ENCODE assay signal across 8 cellular contexts in genomic region chr5:139651863-139652787, GRCh38. TPM values are rescaled to one million over a fixed set of nuclear protein-coding genes. Genes with fewer than 3 reads are reported as not detected.
DNase-seq lines count a peak whose midpoint lies in the region; ATAC-seq and TF ChIP-seq lines count a peak whose summit lies in the region.

No MANE protein-coding gene starts in this region.

- H3K9ac ChIP-seq in iPS-15b (ENCODE audit: low read depth, low read length), result no peak overlapping the region

- POLR2A ChIA-PET in CD8-positive, alpha-beta memory T cell (lab: Charles Lee), result interaction anchor here (0.6 to 2.5 kb wide), 5 partner anchors 14 to 91 kb away, joined by 3 to 18 read pairs (median 4); no protein-coding TSS in a partner anchor

- in situ Hi-C loops in brain microvascular endothelial cell (cut with HindIII; ENCODE audit: low pct_ligation_motif_present, low sequenced_read_pairs), result no loop called here

- H3K4me1 Mint-ChIP-seq in CD8-positive, alpha-beta memory T cell, result peaks cover 36 to 57% (median 48%) of the 10 kb centered on the region in 3 donors

- H3K9me3 Mint-ChIP-seq in CD8-positive, alpha-beta memory T cell, result no peaks in the 10 kb centered on the region

- H3K36me3 ChIP-seq in CD8-positive, alpha-beta memory T cell (ENCODE audit: insufficient read depth, low read length), result no peaks in the 10 kb centered on the region
- H3K36me3 ChIP-seq in brain microvascular endothelial cell (replicated peaks) (no peaks in the 10 kb centered on the region), iPS-15b (ENCODE audit: control insufficient read depth, insufficient read depth, low read length) (no peaks in the 10 kb centered on the region)

- peak overlapping the region; percentile 38 for H3K4me3 ChIP-seq in CD8-positive, alpha-beta memory T cell (ENCODE audit: low read length)
- peak overlapping the region; percentile 87 for H3K4me3 ChIP-seq in brain microvascular endothelial cell (ENCODE audit: low read depth, low read length)
- peak overlapping the region; percentile 75 for H3K4me3 ChIP-seq in iPS-15b (ENCODE audit: low read depth, low read length)
- peak overlapping the region; percentile 88 for H3K4me3 ChIP-seq in retinal pigment epithelial cell (ENCODE audit: low read length)

- H3K27ac Mint-ChIP-seq in CD8-positive, alpha-beta memory T cell, result peak overlapping the region; percentile 12 to 91 (median 78)

- TF ChIP-seq CTCF in brain microvascular endothelial cell (IDR thresholded peaks at IDR 0.05; ENCODE audit: low read depth, low read length, missing control alignments), result peak; percentile 2
- no peak for TF ChIP-seq CTCF in retinal pigment epithelial cell (conservative IDR thresholded peaks at IDR 0.05; ENCODE audit: low read depth, low read length)

- H3K9me3 ChIP-seq in CD8-positive, alpha-beta memory T cell (ENCODE audit: low read length), result no peaks in the 10 kb centered on the region
- H3K9me3 ChIP-seq in iPS-15b (ENCODE audit: control insufficient read depth, insufficient read depth, low read length), result no peaks in the 10 kb centered on the region

- H3K27me3 Mint-ChIP-seq in CD8-positive, alpha-beta memory T cell, result peaks cover 11 to 26% of the 10 kb centered on the region in 2 donors

- H3K27ac ChIP-seq in CD8-positive, alpha-beta memory T cell (ENCODE audit: low read depth, low read length), result no peak overlapping the region
- peak overlapping the region; percentile 91 for H3K27ac ChIP-seq in brain microvascular endothelial cell

- peak; percentile 50 to 82 (median 72) for DNase-seq in CD8-positive, alpha-beta memory T cell
- peak; percentile 33 to 59 for DNase-seq in SW 1271 (lab: John Stamatoyannopoulos, UW)
- peak; percentile 90 for DNase-seq in brain microvascular endothelial cell
- DNase-seq in retinal pigment epithelial cell (ENCODE audit: low read depth), result peak; percentile 70
- DNase-seq in central memory CD4-positive, alpha-beta T cell, result no peak

- H3K36me3 Mint-ChIP-seq in CD8-positive, alpha-beta memory T cell, result peaks cover 0 to 3% (median 0%) of the 10 kb centered on the region in 3 donors

- H3K27me3 ChIP-seq in CD8-positive, alpha-beta memory T cell (ENCODE audit: insufficient read depth, low read length, poor library complexity, severe bottlenecking), result peaks cover 39% of the 10 kb centered on the region
- H3K27me3 ChIP-seq in brain microvascular endothelial cell (replicated peaks), result no peaks in the 10 kb centered on the region
- H3K27me3 ChIP-seq in iPS-15b (ENCODE audit: control insufficient read depth, insufficient read depth, low read length), result peaks cover 4% of the 10 kb centered on the region

- peak; percentile 29 for ATAC-seq in GM19463 (IDR thresholded peaks at IDR 0.05; ENCODE audit: unreplicated experiment)
- ATAC-seq in HG03520 (IDR thresholded peaks at IDR 0.05; ENCODE audit: unreplicated experiment), result peak; percentile 38

- H3K4me1 ChIP-seq in CD8-positive, alpha-beta memory T cell (ENCODE audit: insufficient read depth, low read length), result peaks cover 40% of the 10 kb centered on the region
- H3K4me1 ChIP-seq in iPS-15b (ENCODE audit: control insufficient read depth, insufficient read depth, low read length), result peaks cover 32% of the 10 kb centered on the region

- CTCF ChIA-PET in CD8-positive, alpha-beta memory T cell (lab: Charles Lee), result interaction anchor here (0.8 to 5.2 kb wide), 5 partner anchors 12 to 114 kb away, joined by 3 to 58 read pairs (median 4); no protein-coding TSS in a partner anchor

- H3K4me3 Mint-ChIP-seq in CD8-positive, alpha-beta memory T cell, result peak overlapping the region; percentile 15 to 96 (median 70)

RNA-seq across cellular contexts. Expression of gene CXXC5, which starts 4.0 kb away (rescaled TPM):
- 1 to 10 TPM; 2.1 to 3.1 TPM for total RNA-seq in CD8-positive, alpha-beta memory T cell
- polyA plus RNA-seq in CD8-positive, alpha-beta memory T cell, result 67.0 TPM

Comparison
In these comparisons a context has a peak if more than half of its experiments do, and no peak if none do; other contexts are left out.
1. H3K4me3 ChIP-seq: peak in every context shown above with its lines; median percentile 88 in retinal pigment epithelial cell; 87 in brain microvascular endothelial cell; 75 in iPS-15b; 38 in CD8-positive, alpha-beta memory T cell.